In the genomic region with DNA sequence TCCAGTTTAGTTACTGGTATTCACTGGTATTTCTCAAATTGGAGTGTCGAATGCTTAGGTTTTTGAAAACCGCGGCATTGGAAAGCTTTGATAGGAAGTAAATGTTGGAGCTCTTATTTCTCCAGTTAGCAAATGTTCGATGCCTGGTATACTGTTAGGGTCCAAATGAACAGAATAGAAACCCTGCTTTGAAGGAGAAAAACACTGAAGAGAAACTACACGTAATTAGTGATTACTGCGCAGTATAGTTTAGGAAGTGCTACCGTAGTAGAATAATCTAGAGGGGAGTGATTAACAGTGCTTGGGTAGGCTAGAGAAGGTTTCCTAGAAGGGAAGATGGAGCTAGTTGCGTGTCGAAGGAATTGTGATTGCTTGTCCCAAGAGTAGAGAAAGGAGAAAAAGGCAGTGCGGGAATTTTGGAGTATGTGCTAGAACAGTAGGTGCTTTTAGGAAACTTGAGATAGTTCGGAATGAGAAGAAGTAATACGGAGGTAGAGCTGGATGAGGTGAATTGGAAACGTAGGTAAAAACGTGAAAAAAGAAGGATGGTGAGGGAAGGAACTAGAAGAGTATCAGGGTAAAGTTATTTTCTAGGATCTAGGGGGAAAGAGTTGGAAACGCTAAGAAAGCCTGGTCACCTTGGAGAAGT, we compare ENCODE assay signal across 8 cellular contexts. TPM values are rescaled to one million over a fixed set of nuclear protein-coding genes. Genes with fewer than 3 reads are reported as not detected.
A peak's percentile ranks its signal among the peaks of the same experiment; 100 is the strongest.
DNase-seq lines count a peak whose midpoint lies in the region; ATAC-seq and TF ChIP-seq lines count a peak whose summit lies in the region.

No MANE protein-coding gene starts in this region.

- POLR2A ChIA-PET in naive thymus-derived CD8-positive, alpha-beta T cell (lab: Charles Lee) = interaction anchor here (1.0 to 4.6 kb wide), 8 partner anchors 27 to 818 kb away, joined by 3 to 76 read pairs (median 26); a partner anchor contains a TSS

- peaks cover 23% of the 10 kb centered on the region for H3K4me1 Mint-ChIP-seq in chondrocyte (ENCODE audit: low read depth)
- H3K4me1 Mint-ChIP-seq in naive thymus-derived CD8-positive, alpha-beta T cell = peaks cover 23 to 63% (median 61%) of the 10 kb centered on the region in 4 donors

- no peak for ATAC-seq in naive thymus-derived CD8-positive, alpha-beta T cell

- H3K27ac Mint-ChIP-seq in chondrocyte (ENCODE audit: unreplicated experiment) = peak overlapping the region; percentile 100
- H3K27ac Mint-ChIP-seq in naive thymus-derived CD8-positive, alpha-beta T cell = peak overlapping the region; percentile 99 to 100 (median 100)

- no peak for TF ChIP-seq CTCF in BE2C (IDR thresholded peaks at IDR 0.05; ENCODE audit: low read depth, low read length)
- TF ChIP-seq CTCF in LNCaP clone FGC (IDR thresholded peaks at IDR 0.05; ENCODE audit: control insufficient read depth, extremely low read depth, insufficient read depth) = no peak
- no peak for TF ChIP-seq CTCF in chondrocyte (IDR thresholded peaks at IDR 0.05)

- DNase-seq in BE2C = no peak
- no peak for DNase-seq in LNCaP clone FGC (ENCODE audit: low read depth)
- DNase-seq in chondrocyte (ENCODE audit: low spot score) = no peak
- no peak for DNase-seq in naive thymus-derived CD8-positive, alpha-beta T cell
- DNase-seq in cerebellar cortex (ENCODE audit: low spot score) = no peak
- no peak for DNase-seq in stimulated activated CD4-positive, alpha-beta T cell treated with anti-CD3 and anti-CD28 coated beads, Interleukin-4, amount 100 ng/mL, for 1 hour
- DNase-seq in SW 1271 (lab: John Stamatoyannopoulos, UW) = no peak
- no peak for DNase-seq in SIG-M5 (lab: John Stamatoyannopoulos, UW)

- H3K4me3 Mint-ChIP-seq in chondrocyte (ENCODE audit: unreplicated experiment) = peak overlapping the region; percentile 99
- peak overlapping the region; percentile 99 to 100 (median 100) for H3K4me3 Mint-ChIP-seq in naive thymus-derived CD8-positive, alpha-beta T cell

- no peaks in the 10 kb centered on the region for H3K36me3 Mint-ChIP-seq in chondrocyte (ENCODE audit: low read depth)
- peaks cover 0 to 26% (median 3%) of the 10 kb centered on the region in 3 donors for H3K36me3 Mint-ChIP-seq in naive thymus-derived CD8-positive, alpha-beta T cell

- H3K4me3 ChIP-seq in BE2C (ENCODE audit: low read depth, low read length) (peak overlapping the region; percentile 97), LNCaP clone FGC (ENCODE audit: low read depth, low read length) (peak overlapping the region; percentile 86)

- H3K9me3 Mint-ChIP-seq in chondrocyte (ENCODE audit: low read depth) = no peaks in the 10 kb centered on the region
- no peaks in the 10 kb centered on the region for H3K9me3 Mint-ChIP-seq in naive thymus-derived CD8-positive, alpha-beta T cell

- no peaks in the 10 kb centered on the region for H3K9me3 ChIP-seq in BE2C

- no peaks in the 10 kb centered on the region for H3K4me1 ChIP-seq in BE2C

- H3K27me3 Mint-ChIP-seq in chondrocyte (ENCODE audit: low read depth) = no peaks in the 10 kb centered on the region
- H3K27me3 Mint-ChIP-seq in naive thymus-derived CD8-positive, alpha-beta T cell = peaks cover 0 to 4% (median 0%) of the 10 kb centered on the region in 5 donors

- no peaks in the 10 kb centered on the region for H3K27me3 ChIP-seq in BE2C

- H3K36me3 ChIP-seq in BE2C = no peaks in the 10 kb centered on the region; the same call in 1 of the 2 replicates

RNA-seq across cellular contexts. Expression of a gene that starts 1.2 kb away (rescaled TPM):
- polyA plus RNA-seq in BE2C (2012; ENCODE audit: insufficient read depth, insufficient read length, low read depth) = 22.4 TPM
- total RNA-seq in chondrocyte = 27.8 to 30.1 TPM (median 28.8 TPM) in 3 replicates
- total RNA-seq in naive thymus-derived CD8-positive, alpha-beta T cell = 10 to 100 TPM; 68.4 to 82.5 TPM
- 10 to 100 TPM; 53.0 to 64.2 (median 60.8) TPM for polyA plus RNA-seq in naive thymus-derived CD8-positive, alpha-beta T cell

RNA-seq across cellular contexts. Expression of a gene that starts 1.9 kb away (rescaled TPM):
- 19.1 TPM for polyA plus RNA-seq in BE2C (2012; ENCODE audit: insufficient read depth, insufficient read length, low read depth)
- 16.5 to 22.5 TPM (median 19.5 TPM) in 3 replicates for total RNA-seq in chondrocyte
- 10 to 100 TPM; 54.6 to 58.8 TPM for total RNA-seq in naive thymus-derived CD8-positive, alpha-beta T cell
- polyA plus RNA-seq in naive thymus-derived CD8-positive, alpha-beta T cell = 10 to 100 TPM; 11.7 to 12.1 (median 11.7) TPM
